In the genomic region with DNA sequence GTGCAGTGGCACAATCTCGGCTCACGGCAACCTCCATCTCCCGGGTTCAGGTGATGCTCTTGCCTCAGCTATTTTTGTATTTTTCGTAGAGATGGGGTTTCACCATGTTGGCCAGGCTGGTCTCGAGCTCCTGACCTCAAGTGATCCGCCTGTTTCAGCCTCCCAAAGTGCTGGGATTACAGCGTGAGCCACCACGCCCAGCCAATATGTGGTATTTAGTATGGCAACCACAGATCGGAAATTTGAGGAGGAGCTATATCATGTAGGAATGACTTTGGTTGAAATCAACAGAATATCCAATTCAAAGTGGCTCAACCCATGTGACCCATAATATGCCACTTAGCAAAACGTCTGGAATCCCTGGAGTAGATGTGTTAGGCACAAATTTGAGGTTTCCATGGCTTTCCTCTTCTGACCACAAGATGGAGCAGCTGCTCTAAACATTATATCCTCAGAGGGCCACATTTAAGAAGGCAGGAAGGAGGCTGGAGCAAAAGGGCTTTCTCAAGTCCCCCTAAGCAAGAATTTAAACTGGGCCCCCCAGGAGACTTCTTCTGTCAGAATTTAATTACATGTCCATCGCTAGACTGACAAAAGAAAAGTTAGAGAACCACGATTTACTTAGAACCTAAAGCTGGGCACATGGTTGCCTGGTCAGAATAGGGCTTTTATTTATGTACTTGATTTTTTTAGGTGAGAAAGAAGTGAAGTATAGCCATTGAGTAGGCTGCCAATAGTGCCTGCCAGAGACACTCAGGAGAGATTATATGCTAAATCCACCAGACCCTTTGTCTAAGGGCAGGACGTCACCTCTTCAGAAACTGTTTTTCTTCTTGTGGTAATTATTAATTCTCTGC, we compare ENCODE assay signal across 1 cellular context.
TF ChIP-seq lines count a peak whose summit lies in the region.

No MANE protein-coding gene starts in this region.

TF ChIP-seq in HEK293, 187 proteins besides CTCF, POLR2A, EP300 and RAD21 (continued from another document):
- TF ChIP-seq, protein P1, sequence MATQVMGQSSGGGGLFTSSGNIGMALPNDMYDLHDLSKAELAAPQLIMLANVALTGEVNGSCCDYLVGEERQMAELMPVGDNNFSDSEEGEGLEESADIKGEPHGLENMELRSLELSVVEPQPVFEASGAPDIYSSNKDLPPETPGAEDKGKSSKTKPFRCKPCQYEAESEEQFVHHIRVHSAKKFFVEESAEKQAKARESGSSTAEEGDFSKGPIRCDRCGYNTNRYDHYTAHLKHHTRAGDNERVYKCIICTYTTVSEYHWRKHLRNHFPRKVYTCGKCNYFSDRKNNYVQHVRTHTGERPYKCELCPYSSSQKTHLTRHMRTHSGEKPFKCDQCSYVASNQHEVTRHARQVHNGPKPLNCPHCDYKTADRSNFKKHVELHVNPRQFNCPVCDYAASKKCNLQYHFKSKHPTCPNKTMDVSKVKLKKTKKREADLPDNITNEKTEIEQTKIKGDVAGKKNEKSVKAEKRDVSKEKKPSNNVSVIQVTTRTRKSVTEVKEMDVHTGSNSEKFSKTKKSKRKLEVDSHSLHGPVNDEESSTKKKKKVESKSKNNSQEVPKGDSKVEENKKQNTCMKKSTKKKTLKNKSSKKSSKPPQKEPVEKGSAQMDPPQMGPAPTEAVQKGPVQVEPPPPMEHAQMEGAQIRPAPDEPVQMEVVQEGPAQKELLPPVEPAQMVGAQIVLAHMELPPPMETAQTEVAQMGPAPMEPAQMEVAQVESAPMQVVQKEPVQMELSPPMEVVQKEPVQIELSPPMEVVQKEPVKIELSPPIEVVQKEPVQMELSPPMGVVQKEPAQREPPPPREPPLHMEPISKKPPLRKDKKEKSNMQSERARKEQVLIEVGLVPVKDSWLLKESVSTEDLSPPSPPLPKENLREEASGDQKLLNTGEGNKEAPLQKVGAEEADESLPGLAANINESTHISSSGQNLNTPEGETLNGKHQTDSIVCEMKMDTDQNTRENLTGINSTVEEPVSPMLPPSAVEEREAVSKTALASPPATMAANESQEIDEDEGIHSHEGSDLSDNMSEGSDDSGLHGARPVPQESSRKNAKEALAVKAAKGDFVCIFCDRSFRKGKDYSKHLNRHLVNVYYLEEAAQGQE (tag by site-specific recombination; IDR thresholded peaks at IDR 0.05), result no peak
